Comparison of ENCODE assay signal across 8 cellular contexts in genomic region chr13:98476538-98476966, GRCh38.
DNase-seq lines count a peak whose midpoint lies in the region; ATAC-seq lines count a peak whose summit lies in the region.

No MANE protein-coding gene starts in this region.

- ATAC-seq in GM19324 (IDR thresholded peaks at IDR 0.05; ENCODE audit: low FRiP score, unreplicated experiment): peak; percentile 94
- ATAC-seq in HG03432 (IDR thresholded peaks at IDR 0.05; ENCODE audit: unreplicated experiment): peak; percentile 95
- peak; percentile 91 for ATAC-seq in T-helper 17 cell

- H3K9me3 ChIP-seq in T-helper 17 cell (ENCODE audit: control insufficient read depth, low read length, poor library complexity, severe bottlenecking): no peaks in the 10 kb centered on the region

- DNase-seq in ACHN (peak; percentile 77), T-helper 17 cell (peak; percentile 65 to 85 (median 68)), amniotic epithelial cell (ENCODE audit: low read depth) (peak; percentile 82), kidney tubule cell (ENCODE audit: low spot score) (peak; percentile 95), COR-L47 (lab: John Stamatoyannopoulos, UW) (no peak)
- DNase-seq in stimulated activated CD8-positive, alpha-beta memory T cell treated with anti-CD3 and anti-CD28 coated beads, Interleukin-15, amount 100 ng/mL, for 1 hour (ENCODE audit: low read depth): peak; percentile 64

- H3K4me3 Mint-ChIP-seq in T-helper 17 cell: peak overlapping the region; percentile 72

- H3K4me1 Mint-ChIP-seq in T-helper 17 cell: peaks cover 50% of the 10 kb centered on the region

- peaks cover 2% of the 10 kb centered on the region for H3K36me3 Mint-ChIP-seq in T-helper 17 cell (ENCODE audit: low read depth)

- H3K27ac Mint-ChIP-seq in T-helper 17 cell: peak overlapping the region; percentile 95

- in situ Hi-C loops in ACHN (cut with HindIII; ENCODE audit: low pct_ligation_motif_present, low pct_unique_long_range_greater_than_20kb, low sequenced_read_pairs): no loop called here

- no peaks in the 10 kb centered on the region for H3K27me3 Mint-ChIP-seq in T-helper 17 cell
